ENCODE assay signal across 11 cellular contexts in the genomic region with DNA sequence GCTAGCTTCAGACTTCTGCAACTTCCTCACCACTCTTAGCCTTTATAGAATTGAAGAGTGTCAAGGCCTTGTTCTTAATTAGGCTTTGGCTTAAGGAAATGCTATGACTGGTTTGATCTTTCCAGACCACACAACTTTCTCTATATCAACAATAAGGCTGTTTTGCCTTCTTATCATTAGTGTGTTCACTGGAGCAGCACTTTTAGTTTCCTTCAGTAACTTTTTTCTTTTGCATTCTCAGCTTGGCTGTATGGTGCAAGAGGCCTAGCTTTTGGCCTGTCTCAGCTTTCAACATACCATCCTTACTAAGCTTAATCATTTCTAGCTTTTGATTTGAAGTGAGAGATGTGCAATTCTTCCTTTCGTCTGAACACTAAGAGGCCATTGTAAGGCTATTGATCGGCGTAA. TPM values are rescaled to one million over a fixed set of nuclear protein-coding genes. Genes with fewer than 3 reads are reported as not detected.
DNase-seq lines count a peak whose midpoint lies in the region; ATAC-seq and TF ChIP-seq lines count a peak whose summit lies in the region.
"Had no signal": no experiment of that assay in that cellular context is flagged by ENCODE, and none has a peak within 500 bp of the region (broad histone marks: within the 10 kb centered on the region; RNA-seq: fewer than 3 reads in every experiment).

No MANE protein-coding gene starts in this region.

- no peaks in the 10 kb centered on the region for H3K27me3 Mint-ChIP-seq in activated naive CD4-positive, alpha-beta T cell treated with anti-CD3 and anti-CD28 coated beads, Interleukin-2, amount 10 ng/mL, durations not matched to agents 7 days and 5 days
- H3K27me3 Mint-ChIP-seq in T-cell, result no peaks in the 10 kb centered on the region
- H3K27me3 Mint-ChIP-seq in stimulated activated naive B cell treated with anti-CD40 and anti-IgM and Interleukin-4, amounts not matched to agents 10 μg/mL and 1 μg/mL and 100 μg/mL, for 72 hours, result no peaks in the 10 kb centered on the region

- no peak for DNase-seq in activated naive CD4-positive, alpha-beta T cell treated with anti-CD3 and anti-CD28 coated beads, Interleukin-2, amount 10 ng/mL, durations not matched to agents 7 days and 5 days
- no peak for DNase-seq in activated naive CD4-positive, alpha-beta T cell treated with anti-CD3 and anti-CD28 coated beads, Interleukin-2, amount 50 U/mL, for 16 hours
- DNase-seq in T-cell, result no peak
- DNase-seq in stimulated activated naive B cell treated with anti-CD40 and anti-IgM and Interleukin-4, amounts not matched to agents 10 μg/mL and 1 μg/mL and 100 μg/mL, for 72 hours, result no peak
- no peak for DNase-seq in lower leg skin (ENCODE audit: low spot score in 2 of 2)
- DNase-seq in H4 (ENCODE audit: low spot score), result no peak
- DNase-seq in hippocampal formation (lab: John Stamatoyannopoulos, UW), result no peak
- DNase-seq: left cardiac atrium, Right ventricle myocardium superior had no signal

- WGBS in lower leg skin, 2 donors, result 88 to 95% methylated on average over 3 of the region's 3 CpGs

- peaks cover 55% of the 10 kb centered on the region for H3K36me3 Mint-ChIP-seq in activated naive CD4-positive, alpha-beta T cell treated with anti-CD3 and anti-CD28 coated beads, Interleukin-2, amount 10 ng/mL, durations not matched to agents 7 days and 5 days
- peaks cover 41% of the 10 kb centered on the region for H3K36me3 Mint-ChIP-seq in T-cell
- peaks cover 8 to 25% of the 10 kb centered on the region in 2 donors for H3K36me3 Mint-ChIP-seq in stimulated activated naive B cell treated with anti-CD40 and anti-IgM and Interleukin-4, amounts not matched to agents 10 μg/mL and 1 μg/mL and 100 μg/mL, for 72 hours

- H3K9me3 Mint-ChIP-seq in activated naive CD4-positive, alpha-beta T cell treated with anti-CD3 and anti-CD28 coated beads, Interleukin-2, amount 10 ng/mL, durations not matched to agents 7 days and 5 days, result peaks cover 5% of the 10 kb centered on the region
- H3K9me3 Mint-ChIP-seq in T-cell, result no peaks in the 10 kb centered on the region
- H3K9me3 Mint-ChIP-seq in stimulated activated naive B cell treated with anti-CD40 and anti-IgM and Interleukin-4, amounts not matched to agents 10 μg/mL and 1 μg/mL and 100 μg/mL, for 72 hours, result peaks cover 1 to 4% of the 10 kb centered on the region in 2 donors

- no peak overlapping the region for H3K4me3 ChIP-seq in lower leg skin (ENCODE audit: low read depth, poor library complexity, severe bottlenecking)
- H3K4me3 ChIP-seq: cardiac muscle cell had no signal

- CTCF ChIA-PET in activated naive CD4-positive, alpha-beta T cell treated with anti-CD3 and anti-CD28 coated beads, Interleukin-2, amount 10 ng/mL, durations not matched to agents 7 days and 5 days (lab: Charles Lee), result interaction anchor here (1.1 to 2.0 kb wide), 2 partner anchors 9 to 281 kb away, joined by 5 to 8 read pairs; a partner anchor contains a TSS
- CTCF ChIA-PET in T-cell (lab: Charles Lee), result interaction anchor here in 1 of 2 donors (1.0 to 1.4 kb wide), 4 partner anchors 9 to 290 kb away, joined by 3 to 7 read pairs (median 4); a partner anchor contains a TSS

- no peak for TF ChIP-seq CTCF in lower leg skin (IDR thresholded peaks at IDR 0.05)

- H3K27ac Mint-ChIP-seq in activated naive CD4-positive, alpha-beta T cell treated with anti-CD3 and anti-CD28 coated beads, Interleukin-2, amount 10 ng/mL, durations not matched to agents 7 days and 5 days, result peak overlapping the region; percentile 72
- peak overlapping the region; percentile 11 to 33 for H3K27ac Mint-ChIP-seq in T-cell
- H3K27ac Mint-ChIP-seq in stimulated activated naive B cell treated with anti-CD40 and anti-IgM and Interleukin-4, amounts not matched to agents 10 μg/mL and 1 μg/mL and 100 μg/mL, for 72 hours, result peak overlapping the region; percentile 26

- peak; percentile 95 for ATAC-seq in HG02870 (IDR thresholded peaks at IDR 0.05; ENCODE audit: unreplicated experiment)
- ATAC-seq in T-cell (replicated peaks in 1 of 4), result peak in 3 of 4 experiments; percentile 41 to 53 (median 43)
- peak; percentile 91 to 92 for ATAC-seq in stimulated activated naive B cell treated with anti-CD40 and anti-IgM and Interleukin-4, amounts not matched to agents 10 μg/mL and 1 μg/mL and 100 μg/mL, for 72 hours (replicated peaks)
- ATAC-seq: left cardiac atrium had no signal

- no peak for TF ChIP-seq POLR2A in lower leg skin (IDR thresholded peaks at IDR 0.05)

- H3K4me1 Mint-ChIP-seq in activated naive CD4-positive, alpha-beta T cell treated with anti-CD3 and anti-CD28 coated beads, Interleukin-2, amount 10 ng/mL, durations not matched to agents 7 days and 5 days, result peaks cover 74% of the 10 kb centered on the region
- peaks cover 82 to 89% (median 87%) of the 10 kb centered on the region in 3 donors for H3K4me1 Mint-ChIP-seq in T-cell
- H3K4me1 Mint-ChIP-seq in stimulated activated naive B cell treated with anti-CD40 and anti-IgM and Interleukin-4, amounts not matched to agents 10 μg/mL and 1 μg/mL and 100 μg/mL, for 72 hours, result peaks cover 39 to 75% of the 10 kb centered on the region in 2 donors

- POLR2A ChIA-PET in T-cell (lab: Charles Lee), result interaction anchor here (0.5 to 1.0 kb wide), 6 partner anchors 10 to 358 kb away, joined by 3 to 4 read pairs (median 3); no protein-coding TSS in a partner anchor

- intact Hi-C loops in lower leg skin (cut with DNase I; ENCODE audit: low total_unique reads), result no loop called here

- H3K4me3 Mint-ChIP-seq in activated naive CD4-positive, alpha-beta T cell treated with anti-CD3 and anti-CD28 coated beads, Interleukin-2, amount 10 ng/mL, durations not matched to agents 7 days and 5 days, result no peak overlapping the region
- peak overlapping the region in 2 of 3 donors; percentile 3 to 60 for H3K4me3 Mint-ChIP-seq in T-cell
- peak overlapping the region in 1 of 2 donors; percentile 14 for H3K4me3 Mint-ChIP-seq in stimulated activated naive B cell treated with anti-CD40 and anti-IgM and Interleukin-4, amounts not matched to agents 10 μg/mL and 1 μg/mL and 100 μg/mL, for 72 hours

RNA-seq across cellular contexts. Expression of a gene that starts 8.6 kb away (rescaled TPM):
- total RNA-seq in T-cell (100 to 1,000 TPM; 101 to 119 (median 109) TPM), lower leg skin (10 to 100 TPM in 1 of 4 donors, 1 to 10 TPM in 3; 4.4 to 12.3 (median 5.7) TPM)
- total RNA-seq in H4 (2014; rRNA removed; shearing (Covaris generic)), result 14.5 and 25.0 TPM in 2 replicates

Comparison
In these comparisons a context has a peak if more than half of its experiments do, and no peak if none do; other contexts are left out.
1. H3K27ac Mint-ChIP-seq: peak in every context shown above with its lines; median percentile 72 in activated naive CD4-positive, alpha-beta T cell treated with anti-CD3 and anti-CD28 coated beads, Interleukin-2, amount 10 ng/mL, durations not matched to agents 7 days and 5 days; 26 in stimulated activated naive B cell treated with anti-CD40 and anti-IgM and Interleukin-4, amounts not matched to agents 10 μg/mL and 1 μg/mL and 100 μg/mL, for 72 hours; 22 in T-cell.
2. ATAC-seq: peak in every context shown above with its lines; median percentile 95 in HG02870; 92 in stimulated activated naive B cell treated with anti-CD40 and anti-IgM and Interleukin-4, amounts not matched to agents 10 μg/mL and 1 μg/mL and 100 μg/mL, for 72 hours; 43 in T-cell.